7 cellular contexts compared by ENCODE assay signal in genomic region chr1:205141236-205142104, GRCh38. TPM values are rescaled to one million over a fixed set of nuclear protein-coding genes. Genes with fewer than 3 reads are reported as not detected.
DNase-seq lines count a peak whose midpoint lies in the region; TF ChIP-seq lines count a peak whose summit lies in the region.

No MANE protein-coding gene starts in this region.

- TF ChIP-seq POLR2A in ovary (IDR thresholded peaks at IDR 0.05) (no peak), testis (IDR thresholded peaks at IDR 0.05) (no peak)

- no peaks in the 10 kb centered on the region for H3K27me3 ChIP-seq in ovary
- H3K27me3 ChIP-seq in testis: no peaks in the 10 kb centered on the region

- DNase-seq in M059J (ENCODE audit: low read depth) (peak; percentile 77), SHP77 treated with DMSO at 0.1 percent for 48 hours (lab: John Stamatoyannopoulos, UW) (peak; percentile 38), foreskin melanocyte (peak; percentile 82), ovary (peak; percentile 62 to 79 (median 71)), testis (peak; percentile 91)
- DNase-seq in activated effector memory CD4-positive, alpha-beta T cell treated with Interleukin-2 at 50 U/mL for 16 hours: peak; percentile 53

- intact Hi-C loops in ovary (cut with DNase I) (loop anchor here in 2 of 4 donors (5.0 to 10.0 kb wide), 2 partner anchors 111 to 113 kb away; no protein-coding TSS in a partner anchor), testis (cut with DNase I; ENCODE audit: low total_unique reads) (no loop called here)

- WGBS in ovary, 3 donors: 11 to 12% (median 11%) methylated on average over 12 of the region's 12 CpGs
- 31 to 36% methylated on average over 12 of the region's 12 CpGs for WGBS in testis, 2 donors

- H3K4me3 ChIP-seq in GM12875 (ENCODE audit: low read depth, low read length) (no peak overlapping the region), ovary (no peak overlapping the region), testis (no peak overlapping the region)

- no peak for TF ChIP-seq EP300 in ovary (IDR thresholded peaks at IDR 0.05)

- H3K27ac ChIP-seq in ovary: no peak overlapping the region
- H3K27ac ChIP-seq in testis: no peak overlapping the region

- no peaks in the 10 kb centered on the region for H3K9me3 ChIP-seq in ovary
- no peaks in the 10 kb centered on the region for H3K9me3 ChIP-seq in testis

- H3K4me1 ChIP-seq in ovary (ENCODE audit: insufficient read depth) (peaks cover 3% of the 10 kb centered on the region), testis (peaks cover 11% of the 10 kb centered on the region)

- TF ChIP-seq CTCF in GM12875 (IDR thresholded peaks at IDR 0.05; ENCODE audit: borderline replicate concordance, insufficient read depth, low read depth, low read length) (peak; percentile 72), ovary (IDR thresholded peaks at IDR 0.05) (peak; percentile 54 to 63 (median 58)), testis (IDR thresholded peaks at IDR 0.05) (peak; percentile 56 to 86 (median 78))

- H3K36me3 ChIP-seq in ovary: no peaks in the 10 kb centered on the region
- no peaks in the 10 kb centered on the region for H3K36me3 ChIP-seq in testis (ENCODE audit: low read depth, missing control alignments)

RNA-seq across cellular contexts. Expression of gene RBBP5, which starts 19.7 kb away (rescaled TPM):
- 25.5 and 27.6 TPM in 2 replicates for total RNA-seq in M059J (2014; rRNA removed; shearing (Covaris generic))
- total RNA-seq in ovary (10 to 100 TPM in 6 of 7 donors, 1 to 10 TPM in 1; 10.0 to 19.1 (median 15.1) TPM), testis (10 to 100 TPM; 19.1 to 20.3 TPM)
- polyA plus RNA-seq in ovary (10 to 100 TPM in 1 of 2 donors, 1 to 10 TPM in 1; 6.8 to 16.7 TPM), testis (ENCODE audit: insufficient read depth, low read depth, low replicate concordance) (11.7 TPM)

RNA-seq across cellular contexts. Expression of gene TMEM81, which starts 57.2 kb away (rescaled TPM):
- 0.22 TPM in 2 replicates for total RNA-seq in M059J (2014; rRNA removed; shearing (Covaris generic))
- total RNA-seq in ovary (1 to 10 TPM in 6 of 7 donors, under 1 TPM in 1; 0.92 to 4.2 (median 3.5) TPM), testis (1 to 10 TPM; 5.7 to 5.9 TPM)
- polyA plus RNA-seq in ovary (1 to 10 TPM; 2.0 to 2.1 TPM), testis (ENCODE audit: insufficient read depth, low read depth, low replicate concordance) (6.8 TPM)

Comparison
In these comparisons a context has a peak if more than half of its experiments do, and no peak if none do; other contexts are left out.
1. DNase-seq: peak in every context shown above with its lines; median percentile 91 in testis; 82 in foreskin melanocyte; 77 in M059J; 71 in ovary; 53 in activated effector memory CD4-positive, alpha-beta T cell treated with Interleukin-2 at 50 U/mL for 16 hours; 38 in SHP77 treated with DMSO at 0.1 percent for 48 hours.